ENCODE assay signal across 17 cellular contexts in genomic region chr7:107232568-107233090, GRCh38.
DNase-seq lines count a peak whose midpoint lies in the region; ATAC-seq, FAIRE-seq and TF ChIP-seq lines count a peak whose summit lies in the region.
"Had no signal": no experiment of that assay in that cellular context is flagged by ENCODE, and none has a peak within 500 bp of the region (broad histone marks: within the 10 kb centered on the region; RNA-seq: fewer than 3 reads in every experiment).

No MANE protein-coding gene starts in this region.

- no peak overlapping the region for H2BK5ac ChIP-seq in IMR-90 (ENCODE audit: low read depth, low read length, poor library complexity, severe bottlenecking)

- ATAC-seq in IMR-90 (ENCODE audit: low read depth), result no peak

- H2BK15ac ChIP-seq in IMR-90 (ENCODE audit: low read depth, low read length), result no peak overlapping the region

- intact Hi-C loops in IMR-90 (cut with micrococcal nuclease), result no loop called here

- H4K91ac ChIP-seq in IMR-90 (ENCODE audit: insufficient read depth, low read depth, low read length), result no peak overlapping the region

- no TSS peak for BruUV-seq in IMR-90 (replicated peaks; lab: Mats Ljungman, UMichigan)

- no CpG with 5 or more reads among the region's 7 CpGs for WGBS in IMR-90 (ENCODE audit: extremely low coverage in 2 of 2, insufficient read length in 1 of 2), 2 experiments

- H3K23ac ChIP-seq in IMR-90 (ENCODE audit: low read depth, low read length), result no peak overlapping the region

- peak; percentile 67 for FAIRE-seq in keratinocyte (lab: Jason Lieb, UNC)

- no peak overlapping the region for H2BK20ac ChIP-seq in IMR-90 (ENCODE audit: low read depth, low read length)

- H3K4ac ChIP-seq in IMR-90 (ENCODE audit: low read depth, low read length), result no peak overlapping the region

- H3K4me3 ChIP-seq in IMR-90 (ENCODE audit: insufficient read depth, low read depth, low read length), result no peak overlapping the region
- H3K4me3 ChIP-seq in keratinocyte (ENCODE audit: control insufficient read depth in 2 of 3, extremely low read depth in 1 of 3, insufficient read depth in 2 of 3, low read depth in 1 of 3, low read length in 3 of 3), result no peak overlapping the region
- H3K4me3 ChIP-seq: suprapubic skin had no signal

- H3K9me1 ChIP-seq in IMR-90 (ENCODE audit: insufficient read depth, low read length) (peaks cover 3% of the 10 kb centered on the region; the same call in 1 of the 2 replicates), keratinocyte (ENCODE audit: control insufficient read depth, extremely low read depth, insufficient read depth, low read length) (no peaks in the 10 kb centered on the region)

- TF ChIP-seq POLR2A in IMR-90 (IDR thresholded peaks at IDR 0.05; ENCODE audit: low read depth, low read length), result no peak

- CTCF ChIA-PET in IMR-90 (lab: Yijun Ruan, JAX), result interaction anchor here (0.6 to 0.9 kb wide), 2 partner anchors 12 to 31 kb away, joined by 3 to 4 read pairs; no protein-coding TSS in a partner anchor

- no peak overlapping the region for H2BK120ac ChIP-seq in IMR-90 (ENCODE audit: low read depth, low read length)

- H3K27me3 ChIP-seq in IMR-90 (ENCODE audit: control insufficient read depth, insufficient read depth, low read length), result no peaks in the 10 kb centered on the region
- H3K27me3 ChIP-seq in keratinocyte (ENCODE audit: control insufficient read depth, extremely low read depth, insufficient read depth, low read length), result no peaks in the 10 kb centered on the region
- H3K27me3 ChIP-seq: suprapubic skin had no signal

- in situ Hi-C loops in IMR-90 (cut with MboI; ENCODE audit: low sequenced_read_pairs), result no loop called here

- TF ChIP-seq RAD21 in IMR-90 (IDR thresholded peaks at IDR 0.05; ENCODE audit: low read length), result no peak

- POLR2A ChIA-PET in IMR-90 (lab: Charles Lee; ENCODE audit: unreplicated experiment), result no interaction called here

- no peak overlapping the region for H3K4me2 ChIP-seq in IMR-90 (ENCODE audit: low read depth, low read length)
- no peak overlapping the region for H3K4me2 ChIP-seq in keratinocyte (ENCODE audit: control insufficient read depth, extremely low read depth, insufficient read depth, low read depth, low read length)

- no peak overlapping the region for H3K18ac ChIP-seq in IMR-90 (ENCODE audit: low read depth, low read length)

- no peak overlapping the region for H2AFZ ChIP-seq in IMR-90 (replicated peaks; ENCODE audit: low read length, poor library complexity)
- no peak overlapping the region for H2AFZ ChIP-seq in keratinocyte (ENCODE audit: control insufficient read depth, low read length)

- TF ChIP-seq CTCF in IMR-90 (conservative IDR thresholded peaks at IDR 0.05; ENCODE audit: low read depth, low read length) (no peak), keratinocyte (optimal IDR thresholded peaks at IDR 0.05 in 1 of 3, IDR thresholded peaks at IDR 0.05 in 1 of 3, conservative IDR thresholded peaks at IDR 0.05 in 1 of 3; ENCODE audit: extremely low read depth in 1 of 3, insufficient read depth in 2 of 3, low read length in 3 of 3) (no peak)

- no peaks in the 10 kb centered on the region for H4K20me1 ChIP-seq in IMR-90 (ENCODE audit: insufficient read depth, low read length)
- H4K20me1 ChIP-seq in keratinocyte (ENCODE audit: control insufficient read depth, extremely low read depth, insufficient read depth, low read length), result no peaks in the 10 kb centered on the region

- H2AK9ac ChIP-seq in IMR-90 (replicated peaks; ENCODE audit: low read depth, low read length, poor library complexity), result no peak overlapping the region

- no peak overlapping the region for H4K8ac ChIP-seq in IMR-90 (ENCODE audit: low read depth in 2 of 2, low read length in 2 of 2)

- dilution Hi-C loops in IMR-90 (cut with HindIII; ENCODE audit: low sequenced_read_pairs, unreplicated experiment) (no loop called here), keratinocyte (cut with MboI; ENCODE audit: extremely low pct_ligation_motif_present, low sequenced_read_pairs) (no loop called here)

- H3K9ac ChIP-seq in IMR-90 (ENCODE audit: low read depth, low read length) (no peak overlapping the region), keratinocyte (ENCODE audit: control insufficient read depth, extremely low read depth, insufficient read depth, low read length) (no peak overlapping the region)

- H3K36me3 ChIP-seq in IMR-90 (ENCODE audit: control insufficient read depth, insufficient read depth, low read length), result no peaks in the 10 kb centered on the region
- H3K36me3 ChIP-seq in keratinocyte (ENCODE audit: control insufficient read depth in 2 of 2, extremely low read depth in 1 of 2, insufficient read depth in 2 of 2, low read length in 2 of 2), result no peaks in the 10 kb centered on the region
- H3K36me3 ChIP-seq: suprapubic skin had no signal

- no peaks in the 10 kb centered on the region for H3K9me3 ChIP-seq in IMR-90 (ENCODE audit: control insufficient read depth, insufficient read depth, low read length)
- H3K9me3 ChIP-seq in keratinocyte (ENCODE audit: control insufficient read depth, low read depth, low read length), result no peaks in the 10 kb centered on the region
- H3K9me3 ChIP-seq: suprapubic skin had no signal

- no peaks in the 10 kb centered on the region for H3K79me2 ChIP-seq in keratinocyte (ENCODE audit: control insufficient read depth, insufficient read depth, low read length)

- H4K5ac ChIP-seq in IMR-90 (ENCODE audit: low read depth, low read length), result no peak overlapping the region

- H2AK5ac ChIP-seq in IMR-90 (ENCODE audit: low read depth, low read length), result no peak overlapping the region

- H3K79me1 ChIP-seq in IMR-90 (ENCODE audit: low read depth in 1 of 2, low read length in 2 of 2), result no peaks in the 10 kb centered on the region

- peak; percentile 22 for DNase-seq in AG08396 (ENCODE audit: low spot score)
- peak; percentile 62 for DNase-seq in IMR-90
- peak; percentile 77 for DNase-seq in amniotic epithelial cell (ENCODE audit: low read depth)
- DNase-seq in keratinocyte (ENCODE audit: low read depth, low spot score), result peak; percentile 13
- DNase-seq in retina, result no peak
- no peak for DNase-seq in NK-92 (lab: John Stamatoyannopoulos, UW; ENCODE audit: unreplicated experiment)
- no peak for DNase-seq in SHP77 treated with DMSO at 0.1 percent for 48 hours (lab: John Stamatoyannopoulos, UW)
- no peak for DNase-seq in T1000 (lab: John Stamatoyannopoulos, UW)
- DNase-seq: activated naive CD8-positive, alpha-beta T cell treated with anti-CD3 and anti-CD28 coated beads, Interleukin-2, amount 10 ng/mL, durations not matched to agents 7 days and 5 days; cortex of kidney; DMS153; NCI-H1048; NCI-H226; occipital lobe; stimulated activated CD4-positive, alpha-beta T cell treated with anti-CD3 and anti-CD28 coated beads, Interleukin-15, amount 100 ng/mL, for 24 hours; SW 1271 had no signal

- H3K4me1 ChIP-seq in IMR-90 (ENCODE audit: control insufficient read depth, insufficient read depth, low read length), result peaks cover 3% of the 10 kb centered on the region; the same call in 1 of the 2 replicates
- H3K4me1 ChIP-seq in keratinocyte (ENCODE audit: control insufficient read depth, extremely low read depth, insufficient read depth, low read length), result peaks cover 55% of the 10 kb centered on the region

- no peak overlapping the region for H3K14ac ChIP-seq in IMR-90 (replicated peaks; ENCODE audit: low read depth, low read length)

- H3K56ac ChIP-seq in IMR-90 (ENCODE audit: extremely low read depth, insufficient read depth, low read length), result no peak overlapping the region

- H3K27ac ChIP-seq in IMR-90 (ENCODE audit: insufficient read depth, low read length), result no peak overlapping the region
- H3K27ac ChIP-seq in keratinocyte (ENCODE audit: control insufficient read depth, insufficient read depth, low read length), result no peak overlapping the region
- H3K27ac ChIP-seq: suprapubic skin had no signal

TF ChIP-seq in IMR-90, 13 proteins besides CTCF, POLR2A, EP300 and RAD21:
- peak; percentile 16; the same call in 1 of the 2 replicates for TF ChIP-seq BHLHE40 (IDR thresholded peaks at IDR 0.05; ENCODE audit: low read depth, low read length)
- TF ChIP-seq FOS (IDR thresholded peaks at IDR 0.05; ENCODE audit: low read depth, low read length), result no peak

Comparison
In these comparisons a context has a peak if more than half of its experiments do, and no peak if none do; other contexts are left out.
1. DNase-seq: peak in AG08396 (single experiment), IMR-90 (single experiment), amniotic epithelial cell (single experiment) and keratinocyte (single experiment); none in retina (single experiment), NK-92 (single experiment), SHP77 treated with DMSO at 0.1 percent for 48 hours (single experiment) and T1000 (single experiment).